8 cellular contexts compared by ENCODE assay signal in the genomic region with DNA sequence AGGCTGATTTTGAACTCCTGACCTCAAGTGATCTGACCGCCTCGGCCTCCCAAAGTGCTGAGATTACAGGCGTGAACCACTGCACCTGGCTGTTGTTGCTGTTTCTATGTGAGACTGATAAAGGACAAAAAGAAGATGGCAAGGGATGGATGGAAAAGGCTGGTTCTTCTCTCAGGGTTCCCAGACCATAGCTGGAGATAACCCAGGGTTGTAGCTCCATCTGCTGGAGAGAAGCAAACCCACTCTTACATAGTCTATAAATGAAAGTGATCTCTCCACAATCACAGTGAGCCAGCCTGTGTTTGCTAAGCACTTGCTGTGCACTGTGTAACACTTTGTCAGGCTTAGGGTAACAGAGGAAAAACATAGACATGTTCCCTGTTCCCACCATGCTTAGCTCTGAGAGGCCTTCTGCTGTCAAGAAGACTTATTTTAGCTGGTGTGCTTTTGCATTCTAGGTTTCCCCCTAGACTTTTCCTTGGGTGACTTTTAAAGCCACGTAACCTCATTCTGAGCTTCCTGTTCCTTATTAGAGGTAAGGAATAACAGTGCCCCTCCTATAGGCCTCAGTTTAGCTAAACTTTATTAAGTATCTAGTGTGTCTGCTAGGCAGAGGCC. TPM values are rescaled to one million over a fixed set of nuclear protein-coding genes. Genes with fewer than 3 reads are reported as not detected.
DNase-seq lines count a peak whose midpoint lies in the region; ATAC-seq, FAIRE-seq and TF ChIP-seq lines count a peak whose summit lies in the region.

No MANE protein-coding gene starts in this region.

- no peaks in the 10 kb centered on the region for H3K36me3 ChIP-seq in KMS-11 (ENCODE audit: insufficient read depth)
- no peaks in the 10 kb centered on the region for H3K36me3 ChIP-seq in pancreas

- 36 to 38% methylated on average over 4 of the region's 4 CpGs for WGBS in pancreas, 2 donors

- H3K27ac ChIP-seq in KMS-11 (no peak overlapping the region), pancreas (no peak overlapping the region)

- 0 out of 2 replicates have a peak overlapping the region, but pooled peaks have one; percentile 17 for H3K4me2 ChIP-seq in KMS-11

- H2AFZ ChIP-seq in KMS-11 (ENCODE audit: low read depth): no peak overlapping the region

- in situ Hi-C loops in G401 (cut with HindIII; ENCODE audit: low sequenced_read_pairs): no loop called here

- no peaks in the 10 kb centered on the region for H4K20me1 ChIP-seq in KMS-11 (ENCODE audit: insufficient read depth)

- DNase-seq in G401 (ENCODE audit: low spot score) (peak; percentile 55), RKO (ENCODE audit: low spot score) (peak; percentile 72), germinal center (ENCODE audit: low spot score) (peak; percentile 77), pancreas (peak in 3 of 6 donors; percentile 45 to 66 (median 63)), cortex of kidney (lab: John Stamatoyannopoulos, UW) (no peak)
- DNase-seq in activated effector memory CD4-positive, alpha-beta T cell treated with anti-CD3 and anti-CD28 coated beads, Interleukin-2, amount 50 U/mL, for 16 hours: peak; percentile 72

- H3K4me3 ChIP-seq in KMS-11 (IDR thresholded peaks at IDR 0.05; ENCODE audit: insufficient read depth, low read depth, low read length) (no peak overlapping the region), pancreas (no peak overlapping the region)

- H3K9ac ChIP-seq in KMS-11: no peak overlapping the region

- TF ChIP-seq CTCF in KMS-11 (conservative IDR thresholded peaks at IDR 0.05; ENCODE audit: low read depth, low read length) (peak; percentile 64), pancreas (IDR thresholded peaks at IDR 0.05) (peak; percentile 44 to 66 (median 64))

- no peak for FAIRE-seq in pancreas (lab: Jason Lieb, UNC)

- H3K4me1 ChIP-seq in KMS-11 (ENCODE audit: low read depth, poor library complexity, severe bottlenecking) (peaks cover 9% of the 10 kb centered on the region), pancreas (peaks cover 15 to 24% (median 17%) of the 10 kb centered on the region in 3 donors)

- peaks cover 3% of the 10 kb centered on the region; the same call in 1 of the 2 replicates for H3K79me2 ChIP-seq in KMS-11 (ENCODE audit: insufficient read depth, low read depth)

- H3K27me3 ChIP-seq in KMS-11 (ENCODE audit: insufficient read depth, low read depth) (no peaks in the 10 kb centered on the region), pancreas (no peaks in the 10 kb centered on the region)

- no peaks in the 10 kb centered on the region for H3K9me3 ChIP-seq in pancreas

- ATAC-seq in GM21737 (IDR thresholded peaks at IDR 0.05; ENCODE audit: unreplicated experiment): peak; percentile 57
- peak; percentile 77 to 90 (median 84) for ATAC-seq in pancreas

- intact Hi-C loops in pancreas (cut with DNase I): loop anchor here in 2 of 3 donors (5.0 to 10.0 kb wide), 2 partner anchors 229 to 237 kb away; no protein-coding TSS in a partner anchor

RNA-seq across cellular contexts. Expression of a gene that starts 49.7 kb away (rescaled TPM):
- total RNA-seq in G401 (2014; rRNA removed; shearing (Covaris generic)): 18.3 and 68.3 TPM in 2 replicates
- 10 to 100 TPM; 16.3 to 45.7 (median 18.2) TPM for total RNA-seq in pancreas
- polyA plus RNA-seq in pancreas: 1 to 10 TPM; 7.9 to 9.4 TPM
